17 cellular contexts compared by ENCODE assay signal in genomic region chr17:76173474-76173873, GRCh38. TPM values are rescaled to one million over a fixed set of nuclear protein-coding genes. Genes with fewer than 3 reads are reported as not detected.
DNase-seq lines count a peak whose midpoint lies in the region; ATAC-seq and TF ChIP-seq lines count a peak whose summit lies in the region.
"Had no signal": no experiment of that assay in that cellular context is flagged by ENCODE, and none has a peak within 500 bp of the region (broad histone marks: within the 10 kb centered on the region; RNA-seq: fewer than 3 reads in every experiment).

No MANE protein-coding gene starts in this region.

- no peaks in the 10 kb centered on the region for H3K27me3 ChIP-seq in GM23338 (ENCODE audit: insufficient read depth)
- no peaks in the 10 kb centered on the region; the same call in 1 of the 2 replicates for H3K27me3 ChIP-seq in SJCRH30
- no peaks in the 10 kb centered on the region for H3K27me3 ChIP-seq in CD4-positive, alpha-beta T cell (ENCODE audit: control insufficient read depth, insufficient read depth, low read length)
- H3K27me3 ChIP-seq: BE2C had no signal

- H3K4me3 Mint-ChIP-seq in GM23338 (no peak overlapping the region), nephron progenitor cell (no peak overlapping the region)
- no peak overlapping the region for H3K4me3 Mint-ChIP-seq in CD4-positive, alpha-beta T cell
- H3K4me3 Mint-ChIP-seq: CD14-positive monocyte; CD8-positive, alpha-beta memory T cell had no signal

- H3K4me1 Mint-ChIP-seq in GM23338 = peaks cover 9% of the 10 kb centered on the region
- peaks cover 19% of the 10 kb centered on the region for H3K4me1 Mint-ChIP-seq in nephron progenitor cell
- peaks cover 36% of the 10 kb centered on the region for H3K4me1 Mint-ChIP-seq in CD4-positive, alpha-beta T cell (ENCODE audit: low read depth)

- H3K79me2 ChIP-seq in GM23338 (replicated peaks; ENCODE audit: insufficient read depth) = no peaks in the 10 kb centered on the region

- H3K9me3 ChIP-seq in SJCRH30 (replicated peaks) = no peaks in the 10 kb centered on the region
- no peaks in the 10 kb centered on the region for H3K9me3 ChIP-seq in CD4-positive, alpha-beta T cell (ENCODE audit: control insufficient read depth, low read length)
- H3K9me3 ChIP-seq: A549, BE2C, Caco-2 had no signal

- no peak for ATAC-seq in GM23338
- ATAC-seq in CD4-positive, alpha-beta T cell (ENCODE audit: poor library complexity) = no peak
- ATAC-seq: A549, HCT116 had no signal

- DNase-seq in GM23338 (ENCODE audit: low spot score) (no peak), nephron progenitor cell (no peak), NCI-H1417 treated with DMSO at 0.1 percent for 48 hours (lab: John Stamatoyannopoulos, UW) (no peak), SJCRH30 (no peak)
- no peak for DNase-seq in stimulated activated CD8-positive, alpha-beta memory T cell treated with anti-CD3 and anti-CD28 coated beads, Interleukin-4, amount 100 ng/mL, for 48 hours
- no peak for DNase-seq in CD4-positive, alpha-beta T cell
- DNase-seq: BE2C; CD8-positive, alpha-beta memory T cell; DND-41; GDM1 had no signal

- CTCF ChIA-PET in CD4-positive, alpha-beta T cell (lab: Charles Lee) = interaction anchor here (1.0 kb wide), 1 partner anchor 8 kb away, joined by 4 read pairs; no protein-coding TSS in a partner anchor

- H3K9me2 ChIP-seq in GM23338 (ENCODE audit: insufficient read depth) = no peaks in the 10 kb centered on the region

- no peaks in the 10 kb centered on the region for H3K36me3 Mint-ChIP-seq in GM23338 (ENCODE audit: low read depth)
- H3K36me3 Mint-ChIP-seq in nephron progenitor cell (ENCODE audit: low read depth) = peaks cover under 1% of the 10 kb centered on the region
- H3K36me3 Mint-ChIP-seq in CD4-positive, alpha-beta T cell (ENCODE audit: low read depth) = peaks cover 7% of the 10 kb centered on the region
- H3K36me3 Mint-ChIP-seq: CD14-positive monocyte had no signal

- POLR2A ChIA-PET in CD4-positive, alpha-beta T cell (lab: Charles Lee) = interaction anchor here (0.9 to 7.1 kb wide), 2 partner anchors 18 to 21 kb away, joined by 3 to 58 read pairs; no protein-coding TSS in a partner anchor

- H3K27ac Mint-ChIP-seq in GM23338 = no peak overlapping the region
- H3K27ac Mint-ChIP-seq in nephron progenitor cell = peak overlapping the region; percentile 54
- H3K27ac Mint-ChIP-seq in CD4-positive, alpha-beta T cell = no peak overlapping the region
- H3K27ac Mint-ChIP-seq: CD14-positive monocyte had no signal

- 0 out of 2 replicates have a peak overlapping the region, but pooled peaks have one; percentile 47 for H2AFZ ChIP-seq in GM23338

- H3K27me3 Mint-ChIP-seq in GM23338 (ENCODE audit: insufficient read depth, low read depth, poor library complexity) (peaks cover 3% of the 10 kb centered on the region), nephron progenitor cell (ENCODE audit: low read depth, poor library complexity) (peaks cover 2% of the 10 kb centered on the region)
- H3K27me3 Mint-ChIP-seq in CD4-positive, alpha-beta T cell = no peaks in the 10 kb centered on the region
- H3K27me3 Mint-ChIP-seq: CD8-positive, alpha-beta memory T cell had no signal

- no peak overlapping the region for H3K4me2 ChIP-seq in GM23338
- H3K4me2 ChIP-seq: A549 had no signal

- H3K9me3 Mint-ChIP-seq in GM23338 = no peaks in the 10 kb centered on the region
- H3K9me3 Mint-ChIP-seq in nephron progenitor cell = no peaks in the 10 kb centered on the region
- H3K9me3 Mint-ChIP-seq in CD4-positive, alpha-beta T cell = no peaks in the 10 kb centered on the region
- H3K9me3 Mint-ChIP-seq: CD8-positive, alpha-beta memory T cell had no signal

- no peaks in the 10 kb centered on the region for H4K20me1 ChIP-seq in GM23338 (replicated peaks; ENCODE audit: insufficient read depth)

- no peaks in the 10 kb centered on the region for H3K36me3 ChIP-seq in GM23338 (ENCODE audit: insufficient read depth)
- H3K36me3 ChIP-seq in SJCRH30 = no peaks in the 10 kb centered on the region
- H3K36me3 ChIP-seq: BE2C had no signal

- H3K27ac ChIP-seq in C4-2B (peak overlapping the region; percentile 92), GM23338 (ENCODE audit: low read depth) (no peak overlapping the region), VCaP (peak overlapping the region; percentile 100), SJCRH30 (no peak overlapping the region)
- H3K27ac ChIP-seq in CD4-positive, alpha-beta T cell (ENCODE audit: low read depth, low read length) = no peak overlapping the region
- H3K27ac ChIP-seq: A549 had no signal

- H3K4me1 ChIP-seq in GM23338 (ENCODE audit: insufficient read depth) = peaks cover 8% of the 10 kb centered on the region
- H3K4me1 ChIP-seq in SJCRH30 = peaks cover 2% of the 10 kb centered on the region; the same call in 1 of the 2 replicates
- H3K4me1 ChIP-seq: A549, BE2C had no signal

- no peak for TF ChIP-seq CTCF in C4-2B (conservative IDR thresholded peaks at IDR 0.05)
- TF ChIP-seq CTCF in GM23338 (conservative IDR thresholded peaks at IDR 0.05; ENCODE audit: low read depth in 2 of 2) = no peak
- no peak for TF ChIP-seq CTCF in VCaP (conservative IDR thresholded peaks at IDR 0.05)
- TF ChIP-seq CTCF in nephron progenitor cell (IDR thresholded peaks at IDR 0.05) = no peak
- TF ChIP-seq CTCF in CD4-positive, alpha-beta T cell (IDR thresholded peaks at IDR 0.05) = no peak

- intact Hi-C loops in CD4-positive, alpha-beta T cell (cut with DNase I, micrococcal nuclease) = no loop called here

- H3K4me3 ChIP-seq in GM23338 = no peak overlapping the region
- no peak overlapping the region for H3K4me3 ChIP-seq in SJCRH30
- H3K4me3 ChIP-seq: A549 had no signal

- H3F3A ChIP-seq in GM23338 (replicated peaks; ENCODE audit: low read depth) = no peaks in the 10 kb centered on the region; the same call in 1 of the 2 replicates

TF ChIP-seq in GM23338, 12 proteins besides CTCF, POLR2A, EP300 and RAD21 (continues in another document):
- TF ChIP-seq ZNF331 (CRISPR knock-in tag; IDR thresholded peaks at IDR 0.05; ENCODE audit: low read depth) (no peak), NANOG (IDR thresholded peaks at IDR 0.05; ENCODE audit: borderline replicate concordance) (no peak), REST (IDR thresholded peaks at IDR 0.05; ENCODE audit: unreplicated experiment) (no peak), EZH2phosphoT487 (IDR thresholded peaks at IDR 0.05; ENCODE audit: unreplicated experiment) (no peak)

RNA-seq across cellular contexts. Expression of gene FOXJ1, which starts 32.4 kb away (rescaled TPM):
- total RNA-seq in GM23338 (2014; rRNA removed; shearing (Covaris generic)) = 8.7 and 12.3 TPM in 2 replicates
- polyA plus RNA-seq in GM23338 (2016; fragmentation: Nextera tagmentation; extraction: Ambion mirVana) = 2.3 and 2.8 TPM in 2 replicates
- 0.10 and 0.23 TPM in 2 replicates for total RNA-seq in SJCRH30 (2014; rRNA removed; shearing (Covaris generic))
- total RNA-seq in CD4-positive, alpha-beta T cell = under 1 TPM; 0.63 to 0.89 TPM
- polyA plus RNA-seq: AG04450, CD14-positive monocyte had no signal

Comparison
In these comparisons a context has a peak if more than half of its experiments do, and no peak if none do; other contexts are left out.
1. H3K27ac ChIP-seq: peak in C4-2B (single experiment) and VCaP (single experiment); none in GM23338 (single experiment), SJCRH30 (single experiment) and CD4-positive, alpha-beta T cell (single experiment).